In genomic region chr12:109888179-109889020, GRCh38 we compare ENCODE assay signal across 8 cellular contexts. TPM values are rescaled to one million over a fixed set of nuclear protein-coding genes. Genes with fewer than 3 reads are reported as not detected.
DNase-seq lines count a peak whose midpoint lies in the region; ATAC-seq, FAIRE-seq and TF ChIP-seq lines count a peak whose summit lies in the region.

No MANE protein-coding gene starts in this region.

- 8% methylated on average over 12 of the region's 12 CpGs for whole genome bisulfite sequencing in GM12878 (ENCODE audit: insufficient coverage, insufficient replicate concordance, low lambda C conversion rate, missing lambda C conversion rate)

- SMC1A ChIA-PET in GM12878 (lab: Charles Lee; ENCODE audit: uncharacterized antibody, unreplicated experiment): interaction anchor here (0.7 to 2.2 kb wide), 7 partner anchors 11 to 116 kb away, joined by 3 to 12 read pairs (median 4); partner anchors contain the start of gene TCHP

- H3K36me3 ChIP-seq in GM12878 (ENCODE audit: control insufficient read depth in 2 of 2, insufficient read depth in 2 of 2, low read length in 1 of 2): no peaks in the 10 kb centered on the region

- H3K9ac ChIP-seq in GM12878 (ENCODE audit: control insufficient read depth, insufficient read depth, low read length): peak overlapping the region; percentile 57; the same call in 1 of the 2 replicates

- peak overlapping the region; percentile 29 for H3K4me3 ChIP-seq in NB4 (ENCODE audit: low read depth, low read length)
- H3K4me3 ChIP-seq in GM12878: no peak overlapping the region

- POLR2A ChIA-PET in GM12878 (lab: Charles Lee) (interaction anchor here (0.5 to 1.4 kb wide), 6 partner anchors 11 to 110 kb away, joined by 3 to 6 read pairs (median 4); partner anchors contain the start of gene TCHP), HEK293T (lab: Yijun Ruan, JAX) (interaction anchor here (1.2 kb wide), 1 partner anchor 12 kb away, joined by 4 read pairs; the partner anchor contains the start of gene TCHP)

- H2AFZ ChIP-seq in GM12878 (ENCODE audit: control insufficient read depth, low read depth, low read length): peak overlapping the region; percentile 94

- in situ Hi-C loops in GM12878 (cut with MboI): no loop called here
- in situ Hi-C loops in GM13977 (cut with MboI; ENCODE audit: low pct_unique_long_range_greater_than_20kb, low sequenced_read_pairs, unreplicated experiment): no loop called here

- intact Hi-C loops in GM12878 (cut with micrococcal nuclease; ENCODE audit: unreplicated experiment): no loop called here

- TF ChIP-seq EP300 in GM12878 (IDR thresholded peaks at IDR 0.05; ENCODE audit: borderline replicate concordance in 1 of 2, control insufficient read depth in 1 of 2, low read depth in 2 of 2, low read length in 2 of 2): no peak

- no peaks in the 10 kb centered on the region for H4K20me1 ChIP-seq in GM12878 (ENCODE audit: control insufficient read depth, insufficient read depth)

- H3K27ac ChIP-seq in GM12878 (ENCODE audit: control insufficient read depth, insufficient read depth): peak overlapping the region; percentile 86

- H3K27me3 ChIP-seq in GM12878 (replicated peaks in 1 of 2; ENCODE audit: control insufficient read depth in 2 of 2, insufficient read depth in 2 of 2, low read length in 1 of 2): no peaks in the 10 kb centered on the region

- H3K79me2 ChIP-seq in GM12878 (ENCODE audit: control insufficient read depth, insufficient read depth, low read length): no peaks in the 10 kb centered on the region

- H3K4me2 ChIP-seq in GM12878 (ENCODE audit: control insufficient read depth, insufficient read depth): peak overlapping the region; percentile 94

- TF ChIP-seq CTCF in NB4 (IDR thresholded peaks at IDR 0.05; ENCODE audit: low read depth, low read length) (no peak), GM12878 (IDR thresholded peaks at IDR 0.05 in 2 of 3, conservative IDR thresholded peaks at IDR 0.05 in 1 of 3; ENCODE audit: control insufficient read depth in 2 of 3, extremely low read depth in 1 of 3, insufficient read depth in 1 of 3, low read depth in 3 of 3, low read length in 3 of 3) (no peak), GM13977 (IDR thresholded peaks at IDR 0.05; ENCODE audit: extremely low read depth, insufficient read depth, missing control alignments) (no peak)

- peak; percentile 7 for FAIRE-seq in GM12878 (lab: Jason Lieb, UNC)
- FAIRE-seq in frontal cortex (lab: Jason Lieb, UNC): no peak

- no peak for TF ChIP-seq POLR2A in NB4 (IDR thresholded peaks at IDR 0.05; ENCODE audit: extremely low read depth, insufficient read length)
- TF ChIP-seq POLR2A in GM12878 (IDR thresholded peaks at IDR 0.05; ENCODE audit: low read depth, low read length): no peak

- RAD21 ChIA-PET in GM12878 (lab: Charles Lee; ENCODE audit: unreplicated experiment): interaction anchor here (1.0 to 1.7 kb wide), 4 partner anchors 9 to 22 kb away, joined by 3 to 8 read pairs (median 3); partner anchors contain the start of gene TCHP

- peak; percentile 39 for DNase-seq in GDM1 (lab: John Stamatoyannopoulos, UW)
- DNase-seq in NB4 (ENCODE audit: low read depth): peak; percentile 84
- peak; percentile 45 for DNase-seq in GM12878 (ENCODE audit: low read depth, low spot score)
- peak; percentile 22 for DNase-seq in myocyte (ENCODE audit: low read depth)
- no peak for DNase-seq in frontal cortex (ENCODE audit: low spot score in 2 of 2)
- DNase-seq in GM13977 (ENCODE audit: low spot score): no peak
- DNase-seq in iPS-NIHi11 (ENCODE audit: low spot score): no peak
- no peak for DNase-seq in HEK293T (ENCODE audit: extremely low spot score)

- CTCF ChIA-PET in GM12878 (lab: Yijun Ruan, JAX) (interaction anchor here (0.6 to 2.2 kb wide), 9 partner anchors 9 to 435 kb away, joined by 3 to 14 read pairs (median 4); partner anchors contain the start of gene TCHP), HEK293T (lab: Yijun Ruan, JAX) (no interaction called here)

- TF ChIP-seq RAD21 in GM12878 (IDR thresholded peaks at IDR 0.05; ENCODE audit: insufficient read depth, low read depth, low read length): no peak

- peak; percentile 63 for ATAC-seq in GM12878

- no peaks in the 10 kb centered on the region for H3K9me3 ChIP-seq in GM12878 (replicated peaks; ENCODE audit: control insufficient read depth, insufficient read depth, low read length)

- H3K4me1 ChIP-seq in GM12878 (ENCODE audit: control insufficient read depth, insufficient read depth, low read length): peaks cover 45% of the 10 kb centered on the region

- no TSS peak for BruUV-seq in GM12878 (replicated peaks; lab: Mats Ljungman, UMichigan)

TF ChIP-seq in GM12878, 131 proteins besides CTCF, POLR2A, EP300 and RAD21 (continues in another document):
- TF ChIP-seq MEF2B (IDR thresholded peaks at IDR 0.05; ENCODE audit: partially characterized antibody, poor library complexity, severe bottlenecking): peak; percentile 22
- no peak for TF ChIP-seq IKZF2 (IDR thresholded peaks at IDR 0.05)
- 0 out of 2 replicates have a peak, but pooled peaks have one; percentile 38 for TF ChIP-seq MEF2A (IDR thresholded peaks at IDR 0.05; ENCODE audit: insufficient read depth, low read depth, low read length)
- TF ChIP-seq DPF2 (IDR thresholded peaks at IDR 0.05): 0 out of 2 replicates have a peak, but pooled peaks have one; percentile 30

TF ChIP-seq in HEK293T, 16 proteins besides CTCF, POLR2A, EP300 and RAD21:
- no peak for TF ChIP-seq FOXA1 (IDR thresholded peaks at IDR 0.05)
TF ChIP-seq in HEK293T: peak in this region for 0.

RNA-seq across cellular contexts. Expression of gene GLTP, which starts 8.1 kb away (rescaled TPM):
- total RNA-seq in GM12878 (2013; cell fraction: nucleolus; rRNA removed): 3.3 and 3.6 TPM in 2 replicates
- total RNA-seq in GM12878 (2014; rRNA removed) (30.8 and 31.8 TPM in 2 replicates), GM12878 (2014; rRNA removed; fragmentation: Illumina TruSeq; extraction: Trizol) (24.8 and 27.6 TPM in 2 replicates), GM12878 (2021) (21.9 and 23.9 TPM in 2 replicates), myocyte (31.1 and 42.8 TPM in 2 replicates), frontal cortex (16.3 TPM)
- 8.8 TPM for polyA plus RNA-seq in GM12878 (2011; ENCODE audit: low read depth)
- polyA plus RNA-seq in GM12878 (2011; rRNA removed) (16.4 and 16.8 TPM in 2 replicates), GM12878 (2014; fragmentation: Illumina TruSeq; extraction: Trizol) (22.3 and 26.6 TPM in 2 replicates), GM12878 (2014; fragmentation: Nextera tagmentation; extraction: Ambion mirVana) (10 to 100 TPM; 19.8 to 20.3 TPM), GM12878 (2014; rRNA removed) (23.1 and 23.9 TPM in 2 replicates), GM12878 (2016; fragmentation: Nextera tagmentation; extraction: Ambion mirVana) (10 to 100 TPM; 37.3 to 44.0 TPM)
- polyA plus RNA-seq in GM12878 (2011; cell fraction: cytosol; rRNA removed): 17.1 and 19.9 TPM in 2 replicates
- polyA plus RNA-seq in GM12878 (2011; cell fraction: nucleus; rRNA removed): 3.8 and 4.9 TPM in 2 replicates
- polyA plus RNA-seq in GM12878 (2012): 15.7 and 16.3 TPM in 2 replicates
- polyA minus RNA-seq in GM12878 (2011; rRNA and poly(A)+ RNA removed): 21.4 and 38.8 TPM in 2 replicates
- polyA minus RNA-seq in GM12878 (2011; cell fraction: cytosol; rRNA and poly(A)+ RNA removed): 8.0 and 21.7 TPM in 2 replicates
- polyA minus RNA-seq in GM12878 (2011; cell fraction: nucleus; rRNA and poly(A)+ RNA removed): 1.1 and 2.6 TPM in 2 replicates
- polyA plus RNA-seq in myocyte (2012): 36.7 TPM

RNA-seq across cellular contexts. Expression of gene TCHP, which starts 11.7 kb away (rescaled TPM):
- 39.3 and 44.3 TPM in 2 replicates for total RNA-seq in GM12878 (2013; cell fraction: nucleolus; rRNA removed)
- 14.6 and 15.2 TPM in 2 replicates for total RNA-seq in GM12878 (2014; rRNA removed)
- total RNA-seq in GM12878 (2014; rRNA removed; fragmentation: Illumina TruSeq; extraction: Trizol): 11.6 and 13.2 TPM in 2 replicates
- total RNA-seq in GM12878 (2021): 15.0 and 15.2 TPM in 2 replicates
- polyA plus RNA-seq in GM12878 (2011; ENCODE audit: low read depth): 9.1 TPM
- 9.6 and 10.1 TPM in 2 replicates for polyA plus RNA-seq in GM12878 (2011; rRNA removed)
- polyA plus RNA-seq in GM12878 (2011; cell fraction: cytosol; rRNA removed): 10.5 and 15.0 TPM in 2 replicates
- 22.9 and 45.6 TPM in 2 replicates for polyA plus RNA-seq in GM12878 (2011; cell fraction: nucleus; rRNA removed)
- 8.9 and 9.3 TPM in 2 replicates for polyA plus RNA-seq in GM12878 (2012)
- polyA plus RNA-seq in GM12878 (2014; fragmentation: Illumina TruSeq; extraction: Trizol): 14.8 and 15.1 TPM in 2 replicates
- polyA plus RNA-seq in GM12878 (2014; fragmentation: Nextera tagmentation; extraction: Ambion mirVana): 1 to 10 TPM; 4.8 to 5.8 TPM
- 18.6 and 19.4 TPM in 2 replicates for polyA plus RNA-seq in GM12878 (2014; rRNA removed)
- polyA plus RNA-seq in GM12878 (2016; fragmentation: Nextera tagmentation; extraction: Ambion mirVana): 10 to 100 TPM; 16.8 to 18.4 TPM
- polyA minus RNA-seq in GM12878 (2011; rRNA and poly(A)+ RNA removed): 6.3 and 8.4 TPM in 2 replicates
- polyA minus RNA-seq in GM12878 (2011; cell fraction: cytosol; rRNA and poly(A)+ RNA removed): 3.3 and 11.3 TPM in 2 replicates
- 9.9 and 16.4 TPM in 2 replicates for polyA minus RNA-seq in GM12878 (2011; cell fraction: nucleus; rRNA and poly(A)+ RNA removed)
- 11.7 and 14.2 TPM in 2 replicates for total RNA-seq in myocyte
- polyA plus RNA-seq in myocyte (2012): 10.1 TPM
- total RNA-seq in frontal cortex: 5.3 TPM

RNA-seq across cellular contexts. Expression of gene TRPV4, which starts 55.2 kb away (rescaled TPM):
- total RNA-seq in GM12878 (2013; cell fraction: nucleolus; rRNA removed): not detected in 2 replicates
- total RNA-seq in GM12878 (2014; rRNA removed) (not detected in 2 replicates), GM12878 (2014; rRNA removed; fragmentation: Illumina TruSeq; extraction: Trizol) (not detected in 2 replicates), GM12878 (2021) (0.08 TPM in 1 of 2 replicates, not detected in the other), myocyte (0.08 and 0.31 TPM in 2 replicates), frontal cortex (not detected)
- polyA plus RNA-seq in GM12878 (2011; ENCODE audit: low read depth): not detected
- polyA plus RNA-seq in GM12878 (2011; rRNA removed) (not detected in 2 replicates), GM12878 (2014; fragmentation: Illumina TruSeq; extraction: Trizol) (not detected in 2 replicates), GM12878 (2014; fragmentation: Nextera tagmentation; extraction: Ambion mirVana) (not detected), GM12878 (2014; rRNA removed) (not detected in 2 replicates), GM12878 (2016; fragmentation: Nextera tagmentation; extraction: Ambion mirVana) (not detected)
- not detected in 2 replicates for polyA plus RNA-seq in GM12878 (2011; cell fraction: cytosol; rRNA removed)
- polyA plus RNA-seq in GM12878 (2011; cell fraction: nucleus; rRNA removed): not detected in 2 replicates
- not detected in 2 replicates for polyA plus RNA-seq in GM12878 (2012)
- polyA minus RNA-seq in GM12878 (2011; rRNA and poly(A)+ RNA removed): not detected in 2 replicates
- polyA minus RNA-seq in GM12878 (2011; cell fraction: cytosol; rRNA and poly(A)+ RNA removed): not detected in 2 replicates
- not detected in 2 replicates for polyA minus RNA-seq in GM12878 (2011; cell fraction: nucleus; rRNA and poly(A)+ RNA removed)
- 0.06 TPM for polyA plus RNA-seq in myocyte (2012)

Comparison
In these comparisons a context has a peak if more than half of its experiments do, and no peak if none do; other contexts are left out.
1. DNase-seq: peak in GDM1 (single experiment), NB4 (single experiment), GM12878 (single experiment) and myocyte (single experiment); none in frontal cortex (0 of 2), GM13977 (single experiment), iPS-NIHi11 (single experiment) and HEK293T (single experiment).